ENCODE assay signal across 8 cellular contexts in genomic region chr19:1507763-1508506, GRCh38. TPM values are rescaled to one million over a fixed set of nuclear protein-coding genes. Genes with fewer than 3 reads are reported as not detected.
DNase-seq lines count a peak whose midpoint lies in the region; ATAC-seq and TF ChIP-seq lines count a peak whose summit lies in the region.

No MANE protein-coding gene starts in this region.

- TF ChIP-seq CTCF in GM13976 (IDR thresholded peaks at IDR 0.05; ENCODE audit: borderline replicate concordance, control extremely low read depth, extremely low read depth, insufficient read depth, missing control alignments) (no peak), heart left ventricle (IDR thresholded peaks at IDR 0.05) (no peak), parathyroid adenoma (IDR thresholded peaks at IDR 0.05) (no peak), thoracic aorta (IDR thresholded peaks at IDR 0.05) (no peak)

- peak overlapping the region; percentile 95 for H3K4me2 ChIP-seq in parathyroid adenoma (ENCODE audit: low read length)

- no peak overlapping the region for H3K9ac ChIP-seq in parathyroid adenoma

- peak; percentile 88 to 91 (median 90) for ATAC-seq in heart left ventricle
- peak; percentile 80 for ATAC-seq in thoracic aorta (ENCODE audit: insufficient number of reproducible peaks, low FRiP score, low read depth)
- ATAC-seq in HG02642 (IDR thresholded peaks at IDR 0.05; ENCODE audit: poor library complexity, unreplicated experiment), result no peak

- DNase-seq in GM13976 (ENCODE audit: low spot score) (peak; percentile 97), NCI-H1436 (lab: John Stamatoyannopoulos, UW) (peak; percentile 93), T-helper 2 cell (peak; percentile 71 to 93 (median 84)), amniotic stem cell (lab: John Stamatoyannopoulos, UW) (peak; percentile 98), heart left ventricle (peak; percentile 92 to 96 (median 93)), thoracic aorta (ENCODE audit: low spot score) (peak; percentile 72)

- H3K27ac ChIP-seq in heart left ventricle (peak overlapping the region; percentile 1 to 90 (median 84)), parathyroid adenoma (peak overlapping the region; percentile 39), thoracic aorta (peak overlapping the region; percentile 68 to 86)

- intact Hi-C loops in heart left ventricle (cut with DNase I), result no loop called here

- H3K27me3 ChIP-seq in heart left ventricle (peaks cover 0 to 29% (median 4%) of the 10 kb centered on the region in 9 donors), parathyroid adenoma (ENCODE audit: control insufficient read depth, insufficient read depth, low read length) (no peaks in the 10 kb centered on the region), thoracic aorta (replicated peaks; ENCODE audit: insufficient read depth) (no peaks in the 10 kb centered on the region)

- H3K4me1 ChIP-seq in heart left ventricle (peaks cover 0 to 60% (median 20%) of the 10 kb centered on the region in 12 donors), parathyroid adenoma (peaks cover 2% of the 10 kb centered on the region), thoracic aorta (ENCODE audit: control insufficient read depth in 1 of 2, low read depth in 2 of 2) (peaks cover 3 to 24% of the 10 kb centered on the region in 2 donors)

- no peaks in the 10 kb centered on the region for H3K79me2 ChIP-seq in parathyroid adenoma

- in situ Hi-C loops in GM13976 (cut with MboI; ENCODE audit: low sequenced_read_pairs, unreplicated experiment), result no loop called here

- no peak for TF ChIP-seq POLR2A in heart left ventricle (IDR thresholded peaks at IDR 0.05)

- peak overlapping the region; percentile 93 for H2AFZ ChIP-seq in parathyroid adenoma

- H3K4me3 ChIP-seq in heart left ventricle, result peak overlapping the region in 10 of 12 donors; percentile 24 to 59 (median 46)
- H3K4me3 ChIP-seq in parathyroid adenoma (ENCODE audit: low read depth, low read length), result peak overlapping the region; percentile 58
- H3K4me3 ChIP-seq in thoracic aorta, result peak overlapping the region; percentile 75

- H3K36me3 ChIP-seq in heart left ventricle (peaks cover 0 to 13% (median 5%) of the 10 kb centered on the region in 9 donors), parathyroid adenoma (ENCODE audit: control insufficient read depth, insufficient read depth, low read length) (no peaks in the 10 kb centered on the region), thoracic aorta (no peaks in the 10 kb centered on the region)

- 1 to 3% (median 2%) methylated on average over 12 to 46 of the region's 46 CpGs for WGBS in heart left ventricle, 4 donors

- peaks cover 0 to 6% (median 0%) of the 10 kb centered on the region in 12 donors for H3K9me3 ChIP-seq in heart left ventricle
- no peaks in the 10 kb centered on the region for H3K9me3 ChIP-seq in parathyroid adenoma (ENCODE audit: control insufficient read depth, low read length)
- no peaks in the 10 kb centered on the region for H3K9me3 ChIP-seq in thoracic aorta

RNA-seq across cellular contexts. Expression of gene ADAMTSL5, which starts 4.9 kb away (rescaled TPM):
- total RNA-seq in heart left ventricle, result 10 to 100 TPM; 24.4 to 53.6 (median 33.9) TPM
- 10 to 100 TPM; 20.8 to 25.5 TPM for polyA plus RNA-seq in heart left ventricle
- 10 to 100 TPM; 22.2 to 36.2 TPM for total RNA-seq in thoracic aorta

RNA-seq across cellular contexts. Expression of gene PLK5, which starts 15.9 kb away (rescaled TPM):
- total RNA-seq in heart left ventricle (under 1 TPM in 1 of 9 donors, not detected in 8; 0.17 TPM), thoracic aorta (not detected)
- under 1 TPM in 1 of 2 donors, not detected in 1; 0.30 TPM for polyA plus RNA-seq in heart left ventricle

RNA-seq across cellular contexts. Expression of gene REEP6, which starts 17.0 kb away (rescaled TPM):
- total RNA-seq in heart left ventricle, result 1 to 10 TPM; 1.9 to 6.0 (median 3.5) TPM
- 1 to 10 TPM; 3.6 to 4.1 TPM for polyA plus RNA-seq in heart left ventricle
- 1 to 10 TPM in 1 of 2 donors, under 1 TPM in 1; 0.35 to 1.6 TPM for total RNA-seq in thoracic aorta

RNA-seq across cellular contexts. Expression of gene PCSK4, which starts 17.8 kb away (rescaled TPM):
- total RNA-seq in heart left ventricle, result 1 to 10 TPM in 6 of 9 donors, under 1 TPM in 3; 0.31 to 1.9 (median 1.7) TPM
- polyA plus RNA-seq in heart left ventricle, result under 1 TPM; 0.83 to 0.91 TPM
- total RNA-seq in thoracic aorta, result under 1 TPM; 0.56 to 0.68 TPM

RNA-seq across cellular contexts. Expression of gene C19orf25, which starts 28.9 kb away (rescaled TPM):
- total RNA-seq in heart left ventricle, result 10 to 100 TPM in 8 of 9 donors, 1 to 10 TPM in 1; 9.4 to 29.2 (median 15.7) TPM
- 10 to 100 TPM; 27.6 to 27.8 TPM for polyA plus RNA-seq in heart left ventricle
- total RNA-seq in thoracic aorta, result 10 to 100 TPM; 28.6 to 54.6 TPM
